Comparison of ENCODE assay signal across 8 cellular contexts in the genomic region with DNA sequence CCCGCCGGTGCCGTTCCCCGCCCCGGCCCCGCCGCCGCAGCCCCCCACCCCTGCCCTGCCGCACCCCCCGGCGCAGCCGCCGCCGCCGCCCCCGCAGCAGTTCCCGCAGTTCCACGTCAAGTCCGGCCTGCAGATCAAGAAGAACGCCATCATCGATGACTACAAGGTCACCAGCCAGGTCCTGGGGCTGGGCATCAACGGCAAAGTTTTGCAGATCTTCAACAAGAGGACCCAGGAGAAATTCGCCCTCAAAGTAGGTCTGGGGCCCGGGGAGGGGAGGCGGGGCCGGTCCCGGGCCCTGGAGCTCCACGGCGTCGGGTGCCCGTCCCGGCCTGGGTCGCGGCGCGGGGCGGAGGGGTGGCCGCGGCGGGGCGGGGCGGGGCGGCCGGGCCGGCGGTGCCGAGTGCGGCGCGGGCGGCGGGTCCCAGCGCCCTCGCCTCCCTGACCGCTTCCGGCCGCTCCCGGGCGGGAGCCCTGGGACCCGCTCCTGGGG. TPM values are rescaled to one million over a fixed set of nuclear protein-coding genes. Genes with fewer than 3 reads are reported as not detected.
A peak's percentile ranks its signal among the peaks of the same experiment; 100 is the strongest.
DNase-seq lines count a peak whose midpoint lies in the region; ATAC-seq lines count a peak whose summit lies in the region.

No MANE protein-coding gene starts in this region.

- ATAC-seq in GM18498 (IDR thresholded peaks at IDR 0.05; ENCODE audit: unreplicated experiment) (peak; percentile 31), HG02973 (IDR thresholded peaks at IDR 0.05; ENCODE audit: unreplicated experiment) (peak; percentile 19), HG03108 (IDR thresholded peaks at IDR 0.05; ENCODE audit: unreplicated experiment) (no peak)

- no peaks in the 10 kb centered on the region for H3K9me3 Mint-ChIP-seq in stimulated activated naive CD8-positive, alpha-beta T cell treated with anti-CD3 and anti-CD28 coated beads, Interleukin-15, Interleukin-2, amounts not matched to agents 100 ng/mL and 50 ng/mL, for 24 hours

- H3K4me1 Mint-ChIP-seq in stimulated activated naive CD8-positive, alpha-beta T cell treated with anti-CD3 and anti-CD28 coated beads, Interleukin-15, Interleukin-2, amounts not matched to agents 100 ng/mL and 50 ng/mL, for 24 hours (ENCODE audit: low read depth): peaks cover 79% of the 10 kb centered on the region

- H3K36me3 Mint-ChIP-seq in stimulated activated naive CD8-positive, alpha-beta T cell treated with anti-CD3 and anti-CD28 coated beads, Interleukin-15, Interleukin-2, amounts not matched to agents 100 ng/mL and 50 ng/mL, for 24 hours (ENCODE audit: low read depth): peaks cover 15% of the 10 kb centered on the region

- peak overlapping the region; percentile 96 for H3K27ac Mint-ChIP-seq in stimulated activated naive CD8-positive, alpha-beta T cell treated with anti-CD3 and anti-CD28 coated beads, Interleukin-15, Interleukin-2, amounts not matched to agents 100 ng/mL and 50 ng/mL, for 24 hours

- DNase-seq in T-helper 22 cell (ENCODE audit: low read depth): peak; percentile 16
- DNase-seq in dermis blood vessel endothelial cell: peak; percentile 49
- DNase-seq in lung microvascular endothelial cell (ENCODE audit: low read depth in 2 of 2): peak; percentile 42 to 44
- DNase-seq in foreskin melanocyte: no peak

- peaks cover 3% of the 10 kb centered on the region for H3K27me3 Mint-ChIP-seq in stimulated activated naive CD8-positive, alpha-beta T cell treated with anti-CD3 and anti-CD28 coated beads, Interleukin-15, Interleukin-2, amounts not matched to agents 100 ng/mL and 50 ng/mL, for 24 hours

- H3K4me3 Mint-ChIP-seq in stimulated activated naive CD8-positive, alpha-beta T cell treated with anti-CD3 and anti-CD28 coated beads, Interleukin-15, Interleukin-2, amounts not matched to agents 100 ng/mL and 50 ng/mL, for 24 hours: peak overlapping the region; percentile 95

RNA-seq across cellular contexts. Expression of gene MAPKAPK2, which starts 0.6 kb away (rescaled TPM):
- total RNA-seq in dermis blood vessel endothelial cell (33.7 and 50.8 TPM in 2 replicates), lung microvascular endothelial cell (24.6 and 30.2 TPM in 2 replicates)

RNA-seq across cellular contexts. Expression of gene DYRK3, which starts 50.0 kb away (rescaled TPM):
- total RNA-seq in dermis blood vessel endothelial cell (11.4 and 12.6 TPM in 2 replicates), lung microvascular endothelial cell (8.3 and 10.9 TPM in 2 replicates)
